ENCODE assay signal across 11 cellular contexts in the genomic region with DNA sequence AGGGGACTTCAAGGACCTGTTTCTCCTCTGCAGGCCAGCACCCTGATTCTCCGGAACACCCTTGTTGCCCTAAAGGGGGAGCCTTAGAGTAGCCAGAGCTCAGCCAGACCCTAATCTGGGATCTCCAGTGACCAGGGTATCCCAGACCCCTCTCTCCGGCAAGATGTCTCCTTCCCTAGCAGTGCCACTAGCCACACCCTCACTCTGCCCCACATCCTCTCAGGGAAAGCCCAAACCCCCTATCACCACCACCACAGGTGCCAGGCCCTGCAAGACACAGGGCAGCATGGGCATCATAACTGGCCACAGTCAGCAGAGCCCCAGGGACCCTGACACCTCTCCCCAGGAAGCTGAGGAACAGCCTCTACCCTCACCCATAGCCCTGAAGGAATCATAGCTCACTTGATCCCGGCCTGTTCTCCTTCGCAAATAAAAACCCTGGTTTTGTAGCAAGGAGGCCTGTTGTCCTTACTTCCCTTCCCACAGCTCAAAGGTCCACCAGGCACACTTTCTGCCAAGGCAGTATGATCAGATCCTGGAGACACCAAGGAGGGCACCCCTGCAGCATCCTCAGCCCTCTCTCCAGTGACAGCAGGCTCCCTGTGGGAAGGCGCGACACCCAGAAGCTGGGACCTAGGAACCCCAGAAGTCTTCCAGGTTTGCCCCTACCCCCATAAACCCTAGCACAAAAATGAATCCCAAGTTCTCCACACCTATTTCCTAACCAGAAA. TPM values are rescaled to one million over a fixed set of nuclear protein-coding genes. Genes with fewer than 3 reads are reported as not detected.
A peak's percentile ranks its signal among the peaks of the same experiment; 100 is the strongest.
DNase-seq lines count a peak whose midpoint lies in the region; TF ChIP-seq lines count a peak whose summit lies in the region.
"Had no signal": no experiment of that assay in that cellular context is flagged by ENCODE, and none has a peak within 500 bp of the region (broad histone marks: within the 10 kb centered on the region; RNA-seq: fewer than 3 reads in every experiment).

No MANE protein-coding gene starts in this region.

- no peak overlapping the region for H3K27ac ChIP-seq in uterus

- H3K36me3 ChIP-seq in uterus: no peaks in the 10 kb centered on the region

- no peak overlapping the region for H3K4me3 ChIP-seq in uterus

- peaks cover 64% of the 10 kb centered on the region for H3K36me3 Mint-ChIP-seq in activated T-cell treated with anti-CD3 and anti-CD28 coated beads, Interleukin-2, amount 50 U/mL, for 24 hours (ENCODE audit: low read depth)
- peaks cover 31% of the 10 kb centered on the region for H3K36me3 Mint-ChIP-seq in progenitor cell of endocrine pancreas (ENCODE audit: insufficient read depth)

- TF ChIP-seq CTCF in progenitor cell of endocrine pancreas (IDR thresholded peaks at IDR 0.05; ENCODE audit: unreplicated experiment) (no peak), GM13976 (IDR thresholded peaks at IDR 0.05; ENCODE audit: borderline replicate concordance, control extremely low read depth, extremely low read depth, insufficient read depth, missing control alignments) (no peak), uterus (IDR thresholded peaks at IDR 0.05) (no peak)

- peak overlapping the region; percentile 88 for H3K27ac Mint-ChIP-seq in activated T-cell treated with anti-CD3 and anti-CD28 coated beads, Interleukin-2, amount 50 U/mL, for 24 hours
- H3K27ac Mint-ChIP-seq in progenitor cell of endocrine pancreas: peak overlapping the region; percentile 89

- intact Hi-C loops in uterus (cut with DNase I; ENCODE audit: low total_unique reads): no loop called here

- DNase-seq in activated T-cell treated with anti-CD3 and anti-CD28 coated beads, Interleukin-2, amount 50 U/mL, for 24 hours: no peak
- DNase-seq in activated T-cell treated with anti-CD3 and anti-CD28 coated beads, Interleukin-2, amount 50 U/mL, for 1 hour: no peak
- peak; percentile 11 for DNase-seq in MV-4-11 (lab: John Stamatoyannopoulos, UW)
- peak; percentile 40 for DNase-seq in ecto neural progenitor cell (ENCODE audit: low spot score)
- DNase-seq in progenitor cell of endocrine pancreas (ENCODE audit: low spot score, unreplicated experiment): no peak
- DNase-seq in GM13976 (ENCODE audit: low spot score): no peak
- DNase-seq in uterus: no peak
- no peak for DNase-seq in NCI-H2107 (lab: John Stamatoyannopoulos, UW)
- DNase-seq: NCI-H2081 had no signal

- in situ Hi-C loops in GM13976 (cut with MboI; ENCODE audit: low sequenced_read_pairs, unreplicated experiment): no loop called here

- H3K9me3 ChIP-seq in uterus: no peaks in the 10 kb centered on the region

- peaks cover 0 to 6% of the 10 kb centered on the region in 2 donors for H3K4me1 ChIP-seq in uterus

- peaks cover 37% of the 10 kb centered on the region for H3K4me1 Mint-ChIP-seq in activated T-cell treated with anti-CD3 and anti-CD28 coated beads, Interleukin-2, amount 50 U/mL, for 24 hours (ENCODE audit: low read depth)
- H3K4me1 Mint-ChIP-seq in progenitor cell of endocrine pancreas (ENCODE audit: low read depth): peaks cover 14% of the 10 kb centered on the region

- no peaks in the 10 kb centered on the region for H3K27me3 Mint-ChIP-seq in activated T-cell treated with anti-CD3 and anti-CD28 coated beads, Interleukin-2, amount 50 U/mL, for 24 hours
- no peaks in the 10 kb centered on the region for H3K27me3 Mint-ChIP-seq in progenitor cell of endocrine pancreas

- peaks cover 7% of the 10 kb centered on the region for H3K9me3 Mint-ChIP-seq in activated T-cell treated with anti-CD3 and anti-CD28 coated beads, Interleukin-2, amount 50 U/mL, for 24 hours
- no peaks in the 10 kb centered on the region for H3K9me3 Mint-ChIP-seq in progenitor cell of endocrine pancreas (ENCODE audit: low read depth)

- no peaks in the 10 kb centered on the region for H3K27me3 ChIP-seq in uterus

- H3K4me3 Mint-ChIP-seq in activated T-cell treated with anti-CD3 and anti-CD28 coated beads, Interleukin-2, amount 50 U/mL, for 24 hours: peak overlapping the region; percentile 10
- no peak overlapping the region for H3K4me3 Mint-ChIP-seq in progenitor cell of endocrine pancreas (ENCODE audit: low read depth)

- TF ChIP-seq POLR2A in uterus (IDR thresholded peaks at IDR 0.05): no peak

RNA-seq across cellular contexts. Expression of a gene that starts 4.6 kb away (rescaled TPM):
- total RNA-seq in progenitor cell of endocrine pancreas: 864 and 890 TPM in 2 replicates
- total RNA-seq in uterus: 100 to 1,000 TPM; 227 to 514 (median 399) TPM

RNA-seq across cellular contexts. Expression of a gene that starts 6.8 kb away (rescaled TPM):
- total RNA-seq in progenitor cell of endocrine pancreas (55.5 and 60.5 TPM in 2 replicates), uterus (100 to 1,000 TPM in 1 of 4 donors, 10 to 100 TPM in 3; 28.8 to 108 (median 75.0) TPM)

RNA-seq across cellular contexts. Expression of a gene that starts 19.2 kb away (rescaled TPM):
- total RNA-seq in progenitor cell of endocrine pancreas: 84.9 and 90.5 TPM in 2 replicates
- 100 to 1,000 TPM in 1 of 4 donors, 10 to 100 TPM in 3; 56.1 to 165 (median 87.3) TPM for total RNA-seq in uterus

RNA-seq across cellular contexts. Expression of a gene that starts 19.7 kb away (rescaled TPM):
- 3.6 and 4.6 TPM in 2 replicates for total RNA-seq in progenitor cell of endocrine pancreas
- total RNA-seq in uterus: 1 to 10 TPM in 1 of 4 donors, under 1 TPM in 1, not detected in 2; 0.58 to 2.6 TPM
- total RNA-seq: left lobe of liver had no signal

RNA-seq across cellular contexts. Expression of a gene that starts 26.2 kb away (rescaled TPM):
- total RNA-seq in progenitor cell of endocrine pancreas: not detected in 2 replicates
- 1 to 10 TPM in 1 of 4 donors, under 1 TPM in 1, not detected in 2; 0.62 to 3.6 TPM for total RNA-seq in uterus
- total RNA-seq: esophagus mucosa had no signal

Comparison
In these comparisons a context has a peak if more than half of its experiments do, and no peak if none do; other contexts are left out.
1. DNase-seq: peak in MV-4-11 (single experiment) and ecto neural progenitor cell (single experiment); none in activated T-cell treated with anti-CD3 and anti-CD28 coated beads, Interleukin-2, amount 50 U/mL, for 24 hours (single experiment), activated T-cell treated with anti-CD3 and anti-CD28 coated beads, Interleukin-2, amount 50 U/mL, for 1 hour (single experiment), progenitor cell of endocrine pancreas (single experiment), GM13976 (single experiment), uterus (0 of 2) and NCI-H2107 (single experiment).